Comparison of ENCODE assay signal across 9 cellular contexts in genomic region chr10:21515581-21516269, GRCh38. TPM values are rescaled to one million over a fixed set of nuclear protein-coding genes. Genes with fewer than 3 reads are reported as not detected.
DNase-seq lines count a peak whose midpoint lies in the region; ATAC-seq, FAIRE-seq and TF ChIP-seq lines count a peak whose summit lies in the region.
"Had no signal": no experiment of that assay in that cellular context is flagged by ENCODE, and none has a peak within 500 bp of the region (broad histone marks: within the 10 kb centered on the region; RNA-seq: fewer than 3 reads in every experiment).

No MANE protein-coding gene starts in this region.

- H3K79me2 ChIP-seq in keratinocyte (ENCODE audit: control insufficient read depth, insufficient read depth, low read length) = no peaks in the 10 kb centered on the region

- H2AFZ ChIP-seq in keratinocyte (ENCODE audit: control insufficient read depth, low read length) = peak overlapping the region; percentile 62

- H3K9ac ChIP-seq in keratinocyte (ENCODE audit: control insufficient read depth, extremely low read depth, insufficient read depth, low read length) = peak overlapping the region; percentile 39

- H3K27ac Mint-ChIP-seq in activated naive CD8-positive, alpha-beta T cell treated with anti-CD3 and anti-CD28 coated beads for 36 hours = no peak overlapping the region
- H3K27ac Mint-ChIP-seq in stimulated activated naive CD8-positive, alpha-beta T cell treated with anti-CD3 and anti-CD28 coated beads, Interleukin-15, amount 100 ng/mL, for 72 hours = no peak overlapping the region

- FAIRE-seq in keratinocyte (lab: Jason Lieb, UNC) = no peak
- FAIRE-seq: A204.1 had no signal

- no peaks in the 10 kb centered on the region for H3K9me3 Mint-ChIP-seq in activated naive CD8-positive, alpha-beta T cell treated with anti-CD3 and anti-CD28 coated beads for 36 hours
- H3K9me3 Mint-ChIP-seq in stimulated activated naive CD8-positive, alpha-beta T cell treated with anti-CD3 and anti-CD28 coated beads, Interleukin-15, amount 100 ng/mL, for 72 hours = no peaks in the 10 kb centered on the region

- peaks cover 3% of the 10 kb centered on the region for H3K36me3 Mint-ChIP-seq in activated naive CD8-positive, alpha-beta T cell treated with anti-CD3 and anti-CD28 coated beads for 36 hours

- peaks cover 96% of the 10 kb centered on the region for H3K27me3 Mint-ChIP-seq in activated naive CD8-positive, alpha-beta T cell treated with anti-CD3 and anti-CD28 coated beads for 36 hours
- H3K27me3 Mint-ChIP-seq in stimulated activated naive CD8-positive, alpha-beta T cell treated with anti-CD3 and anti-CD28 coated beads, Interleukin-15, amount 100 ng/mL, for 72 hours = peaks cover 92% of the 10 kb centered on the region

- no peaks in the 10 kb centered on the region for H4K20me1 ChIP-seq in keratinocyte (ENCODE audit: control insufficient read depth, extremely low read depth, insufficient read depth, low read length)

- H3K4me3 ChIP-seq in keratinocyte (ENCODE audit: control insufficient read depth in 2 of 3, extremely low read depth in 1 of 3, insufficient read depth in 2 of 3, low read depth in 1 of 3, low read length in 3 of 3) = peak overlapping the region; percentile 49 to 62 (median 56)

- peaks cover 35% of the 10 kb centered on the region for H3K4me1 Mint-ChIP-seq in activated naive CD8-positive, alpha-beta T cell treated with anti-CD3 and anti-CD28 coated beads for 36 hours
- peaks cover 41% of the 10 kb centered on the region for H3K4me1 Mint-ChIP-seq in stimulated activated naive CD8-positive, alpha-beta T cell treated with anti-CD3 and anti-CD28 coated beads, Interleukin-15, amount 100 ng/mL, for 72 hours

- H3K4me2 ChIP-seq in keratinocyte (ENCODE audit: control insufficient read depth, extremely low read depth, insufficient read depth, low read depth, low read length) = peak overlapping the region; percentile 77

- TF ChIP-seq CTCF in keratinocyte (optimal IDR thresholded peaks at IDR 0.05 in 1 of 3, IDR thresholded peaks at IDR 0.05 in 1 of 3, conservative IDR thresholded peaks at IDR 0.05 in 1 of 3; ENCODE audit: extremely low read depth in 1 of 3, insufficient read depth in 2 of 3, low read length in 3 of 3) = no peak

- dilution Hi-C loops in keratinocyte (cut with MboI; ENCODE audit: extremely low pct_ligation_motif_present, low sequenced_read_pairs) = no loop called here

- no peaks in the 10 kb centered on the region for H3K9me1 ChIP-seq in keratinocyte (ENCODE audit: control insufficient read depth, extremely low read depth, insufficient read depth, low read length)

- no peak overlapping the region for H3K27ac ChIP-seq in keratinocyte (ENCODE audit: control insufficient read depth, insufficient read depth, low read length)

- no peaks in the 10 kb centered on the region for H3K27me3 ChIP-seq in keratinocyte (ENCODE audit: control insufficient read depth, extremely low read depth, insufficient read depth, low read length)

- no peaks in the 10 kb centered on the region for H3K9me3 ChIP-seq in keratinocyte (ENCODE audit: control insufficient read depth, low read depth, low read length)

- peaks cover 26% of the 10 kb centered on the region for H3K4me1 ChIP-seq in keratinocyte (ENCODE audit: control insufficient read depth, extremely low read depth, insufficient read depth, low read length)

- no peaks in the 10 kb centered on the region for H3K36me3 ChIP-seq in keratinocyte (ENCODE audit: control insufficient read depth in 2 of 2, extremely low read depth in 1 of 2, insufficient read depth in 2 of 2, low read length in 2 of 2)

- DNase-seq in NCI-H146 treated with DMSO at 0.1 percent for 48 hours (lab: John Stamatoyannopoulos, UW; ENCODE audit: unreplicated experiment) (peak; percentile 55), NCI-H146 (lab: John Stamatoyannopoulos, UW) (no peak), keratinocyte (ENCODE audit: low read depth, low spot score) (no peak), COLO829 (ENCODE audit: low spot score) (no peak)
- DNase-seq in activated naive CD8-positive, alpha-beta T cell treated with anti-CD3 and anti-CD28 coated beads for 36 hours = no peak
- DNase-seq in stimulated activated naive CD8-positive, alpha-beta T cell treated with anti-CD3 and anti-CD28 coated beads, Interleukin-15, amount 100 ng/mL, for 72 hours = no peak

- peak overlapping the region; percentile 71 for H3K4me3 Mint-ChIP-seq in activated naive CD8-positive, alpha-beta T cell treated with anti-CD3 and anti-CD28 coated beads for 36 hours
- H3K4me3 Mint-ChIP-seq in stimulated activated naive CD8-positive, alpha-beta T cell treated with anti-CD3 and anti-CD28 coated beads, Interleukin-15, amount 100 ng/mL, for 72 hours = peak overlapping the region; percentile 64 to 84

- ATAC-seq in stimulated activated naive CD8-positive, alpha-beta T cell treated with anti-CD3 and anti-CD28 coated beads, Interleukin-15, amount 100 ng/mL, for 72 hours = no peak
- ATAC-seq in GM21360 (IDR thresholded peaks at IDR 0.05; ENCODE audit: unreplicated experiment) = no peak
- ATAC-seq in HG03521 (IDR thresholded peaks at IDR 0.05; ENCODE audit: unreplicated experiment) = no peak

RNA-seq across cellular contexts. Expression of gene SKIDA1, which starts 9.8 kb away (rescaled TPM):
- total RNA-seq in activated naive CD8-positive, alpha-beta T cell treated with anti-CD3 and anti-CD28 coated beads for 36 hours = under 1 TPM in 1 of 2 experiments, not detected in 1; 0.54 TPM
- 0.13 to 0.44 TPM (median 0.15 TPM) in 3 replicates for polyA plus RNA-seq in keratinocyte
- polyA plus RNA-seq in keratinocyte (2011; ENCODE audit: low read depth) = not detected
- 0.04 and 0.22 TPM in 2 replicates for polyA plus RNA-seq in keratinocyte (2011; cell fraction: cytosol; rRNA removed)
- polyA plus RNA-seq in keratinocyte (2011; cell fraction: nucleus; rRNA removed) = 0.45 and 0.61 TPM in 2 replicates
- 0.18 and 0.31 TPM in 2 replicates for polyA plus RNA-seq in keratinocyte (2012; ENCODE audit: low replicate concordance)
- polyA minus RNA-seq in keratinocyte = 0.07 to 0.26 TPM in 2 of 3 replicates, not detected in the other
- polyA minus RNA-seq in keratinocyte (2011; cell fraction: cytosol; rRNA and poly(A)+ RNA removed) = not detected
- 0.21 and 0.23 TPM in 2 replicates for polyA minus RNA-seq in keratinocyte (2011; cell fraction: nucleus; rRNA and poly(A)+ RNA removed)

RNA-seq across cellular contexts. Expression of gene MLLT10, which starts 18.3 kb away (rescaled TPM):
- total RNA-seq in activated naive CD8-positive, alpha-beta T cell treated with anti-CD3 and anti-CD28 coated beads for 36 hours = 10 to 100 TPM; 33.9 to 36.2 TPM
- polyA plus RNA-seq in keratinocyte = 26.6 to 40.2 TPM (median 35.8 TPM) in 3 replicates
- 12.0 TPM for polyA plus RNA-seq in keratinocyte (2011; ENCODE audit: low read depth)
- polyA plus RNA-seq in keratinocyte (2011; cell fraction: cytosol; rRNA removed) = 18.3 and 27.1 TPM in 2 replicates
- polyA plus RNA-seq in keratinocyte (2011; cell fraction: nucleus; rRNA removed) = 50.0 and 52.0 TPM in 2 replicates
- polyA plus RNA-seq in keratinocyte (2012; ENCODE audit: low replicate concordance) = 12.5 and 16.0 TPM in 2 replicates
- polyA minus RNA-seq in keratinocyte = 59.7 to 78.6 TPM (median 63.3 TPM) in 3 replicates
- polyA minus RNA-seq in keratinocyte (2011; cell fraction: cytosol; rRNA and poly(A)+ RNA removed) = 23.2 TPM
- polyA minus RNA-seq in keratinocyte (2011; cell fraction: nucleus; rRNA and poly(A)+ RNA removed) = 61.4 and 110 TPM in 2 replicates
